ENCODE assay signal across 17 cellular contexts in the genomic region with DNA sequence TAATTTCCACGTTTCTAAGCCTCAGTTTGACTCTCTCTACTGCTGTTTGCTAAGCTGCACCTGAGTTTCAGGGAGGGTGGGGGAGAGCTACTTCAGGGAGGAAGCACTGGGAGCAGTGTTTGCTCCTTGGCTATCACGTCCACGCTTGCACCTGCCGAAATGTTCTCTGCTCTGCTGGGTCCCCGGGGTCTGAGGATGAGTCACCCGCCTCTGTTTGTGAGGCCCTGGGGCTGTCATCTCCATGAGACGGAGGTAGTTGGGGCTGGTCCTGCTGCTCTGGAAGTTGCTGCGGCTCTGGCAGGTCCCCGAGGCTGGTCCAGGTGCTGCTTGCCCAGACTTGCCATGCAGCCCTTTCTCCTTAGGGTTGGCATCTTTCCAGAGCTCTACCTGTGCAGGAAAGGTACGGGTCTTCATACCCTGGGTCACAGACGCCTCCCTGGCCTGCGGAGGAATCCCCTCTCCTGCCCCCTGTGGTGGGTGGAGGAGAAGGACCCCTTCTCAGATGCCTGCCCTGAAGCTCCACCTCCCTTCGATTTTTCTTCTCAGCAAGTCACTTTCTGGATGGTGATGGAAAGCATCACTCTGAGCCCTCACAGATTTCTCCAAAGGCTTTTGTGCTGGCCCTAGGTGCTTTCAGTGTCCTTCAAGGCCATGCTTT.
DNase-seq lines count a peak whose midpoint lies in the region; ATAC-seq, FAIRE-seq and TF ChIP-seq lines count a peak whose summit lies in the region.
"Had no signal": no experiment of that assay in that cellular context is flagged by ENCODE, and none has a peak within 500 bp of the region (broad histone marks: within the 10 kb centered on the region; RNA-seq: fewer than 3 reads in every experiment).

No MANE protein-coding gene starts in this region.

- H3K27me3 Mint-ChIP-seq in CD14-positive monocyte (ENCODE audit: low read depth in 3 of 3) = peaks cover 31 to 45% (median 38%) of the 10 kb centered on the region in 3 donors

- TF ChIP-seq CTCF in RWPE2 (IDR thresholded peaks at IDR 0.05; ENCODE audit: poor library complexity, severe bottlenecking) (no peak), HepG2 (CRISPR knock-in tag; IDR thresholded peaks at IDR 0.05) (no peak), CD14-positive monocyte (IDR thresholded peaks at IDR 0.05) (no peak)

- H4K20me1 ChIP-seq in HepG2 (ENCODE audit: insufficient read depth, low read length) = no peaks in the 10 kb centered on the region

- peaks cover 2 to 26% (median 21%) of the 10 kb centered on the region in 7 donors for H3K9me3 Mint-ChIP-seq in CD14-positive monocyte
- H3K9me3 Mint-ChIP-seq: activated naive CD8-positive, alpha-beta T cell treated with anti-CD3 and anti-CD28 coated beads, Interleukin-2, amount 10 ng/mL, durations not matched to agents 7 days and 5 days had no signal

- H3K36me3 Mint-ChIP-seq in CD14-positive monocyte = peaks cover 0 to 5% of the 10 kb centered on the region in 2 donors
- H3K36me3 Mint-ChIP-seq: activated naive CD8-positive, alpha-beta T cell treated with anti-CD3 and anti-CD28 coated beads, Interleukin-2, amount 10 ng/mL, durations not matched to agents 7 days and 5 days had no signal

- H3K27me3 ChIP-seq in RWPE2 (ENCODE audit: insufficient read depth, poor library complexity, severe bottlenecking) (no peaks in the 10 kb centered on the region), HepG2 (ENCODE audit: control insufficient read depth in 1 of 2, insufficient read depth in 2 of 2, low read length in 2 of 2) (peaks cover 0 to 27% of the 10 kb centered on the region in 2 experiments; a peak in 2 of 5 replicates)
- H3K27me3 ChIP-seq: upper lobe of left lung had no signal

- TF ChIP-seq EP300 in HepG2 (IDR thresholded peaks at IDR 0.05; ENCODE audit: low read depth in 2 of 2, low read length in 2 of 2) (no peak), HepG2 (CRISPR knock-in tag; IDR thresholded peaks at IDR 0.05; ENCODE audit: borderline replicate concordance) (no peak)

- no peak for TF ChIP-seq POLR2A in HepG2 (IDR thresholded peaks at IDR 0.05; ENCODE audit: insufficient read depth in 1 of 2, low read depth in 2 of 2, low read length in 2 of 2)

- H3K79me2 ChIP-seq in HepG2 (ENCODE audit: insufficient read depth, low read length) = no peaks in the 10 kb centered on the region

- FAIRE-seq in HepG2 (lab: Jason Lieb, UNC) = no peak
- FAIRE-seq: endothelial cell of umbilical vein, GM12878 had no signal

- no peak overlapping the region for H3K9ac ChIP-seq in HepG2 (ENCODE audit: insufficient read depth, low read depth, low read length)

- no TSS peak for BruUV-seq in HepG2 (replicated peaks; lab: Mats Ljungman, UMichigan)

- no peak overlapping the region for H3K27ac Mint-ChIP-seq in CD14-positive monocyte
- H3K27ac Mint-ChIP-seq: activated naive CD8-positive, alpha-beta T cell treated with anti-CD3 and anti-CD28 coated beads, Interleukin-2, amount 10 ng/mL, durations not matched to agents 7 days and 5 days had no signal

- H3K36me3 ChIP-seq in RWPE2 (ENCODE audit: low read depth) (no peaks in the 10 kb centered on the region), HepG2 (replicated peaks in 1 of 2; ENCODE audit: control insufficient read depth in 1 of 2, insufficient read depth in 2 of 2, low read length in 2 of 2) (no peaks in the 10 kb centered on the region)
- H3K36me3 ChIP-seq: upper lobe of left lung had no signal

- 8% methylated on average over 4 of the region's 13 CpGs for WGBS in HepG2 (ENCODE audit: low lambda C conversion rate)

- H3K4me2 ChIP-seq in HepG2 (ENCODE audit: low read depth, low read length) = peak overlapping the region; percentile 40

- in situ Hi-C loops in HepG2 (cut with HindIII; ENCODE audit: extremely low pct_ligation_motif_present, low pct_unique_long_range_greater_than_20kb) = no loop called here

- no peaks in the 10 kb centered on the region for H3K4me1 Mint-ChIP-seq in CD14-positive monocyte
- H3K4me1 Mint-ChIP-seq: activated naive CD8-positive, alpha-beta T cell treated with anti-CD3 and anti-CD28 coated beads, Interleukin-2, amount 10 ng/mL, durations not matched to agents 7 days and 5 days had no signal

- no peak overlapping the region for H3K27ac ChIP-seq in RWPE2 (ENCODE audit: poor library complexity, severe bottlenecking)
- H3K27ac ChIP-seq in HepG2 (ENCODE audit: extremely low read length, insufficient read depth, low read length) = no peak overlapping the region
- H3K27ac ChIP-seq: upper lobe of left lung had no signal

- intact Hi-C loops in HepG2 (cut with micrococcal nuclease; ENCODE audit: unreplicated experiment) = no loop called here
- intact Hi-C loops in CD14-positive monocyte (cut with micrococcal nuclease) = no loop called here

- H3K9me3 ChIP-seq in RWPE2 (ENCODE audit: severe bottlenecking) (no peaks in the 10 kb centered on the region), HepG2 (ENCODE audit: low read length) (no peaks in the 10 kb centered on the region)

- TF ChIP-seq RAD21 in HepG2 (CRISPR knock-in tag; IDR thresholded peaks at IDR 0.05) = no peak

- ATAC-seq in GM18867 (IDR thresholded peaks at IDR 0.05; ENCODE audit: unreplicated experiment) (peak; percentile 34), RWPE2 (ENCODE audit: low read depth) (peak; percentile 92), HepG2 (peak; percentile 74)
- ATAC-seq: GM12878, left cardiac atrium had no signal

- H3K4me3 ChIP-seq in RWPE2 (ENCODE audit: severe bottlenecking) = no peak overlapping the region
- H3K4me3 ChIP-seq in HepG2 (replicated peaks in 1 of 3; ENCODE audit: insufficient read depth in 1 of 3, low read depth in 2 of 3, low read length in 3 of 3) = peak overlapping the region in 1 of 3 experiments; percentile 25; a peak in 2 of 6 replicates
- H3K4me3 ChIP-seq: GM12878, upper lobe of left lung had no signal

- POLR2A ChIA-PET in HepG2 (lab: Yijun Ruan, JAX) = no interaction called here

- peak; percentile 45 for DNase-seq in NCI-H2029 treated with DMSO at 0.1 percent for 48 hours (lab: John Stamatoyannopoulos, UW)
- DNase-seq in RWPE2 (ENCODE audit: low spot score) = peak; percentile 79
- DNase-seq in HepG2 (ENCODE audit: low spot score) = no peak
- DNase-seq in CD14-positive monocyte (ENCODE audit: low spot score) = no peak
- no peak for DNase-seq in NCI-H2171 treated with DMSO at 0.1 percent for 48 hours (lab: John Stamatoyannopoulos, UW)
- DNase-seq in glomerular visceral epithelial cell (ENCODE audit: extremely low spot score) = no peak
- no peak for DNase-seq in NOMO-1 (lab: John Stamatoyannopoulos, UW; ENCODE audit: unreplicated experiment in 2 of 2)
- DNase-seq: activated CD4-positive, CD25-positive, alpha-beta regulatory T cell; activated CD8-positive, alpha-beta memory T cell treated with anti-CD3 and anti-CD28 coated beads, Interleukin-2, amount 50 U/mL, for 4 hours; activated naive CD8-positive, alpha-beta T cell treated with anti-CD3 and anti-CD28 coated beads, Interleukin-2, amount 10 ng/mL, durations not matched to agents 7 days and 5 days; cerebellar nuclear complex; left cardiac atrium; SW 1271; upper lobe of left lung had no signal

- no peak overlapping the region for H2AFZ ChIP-seq in HepG2 (ENCODE audit: low read length)

- H3K4me1 ChIP-seq in RWPE2 (ENCODE audit: insufficient read depth, poor library complexity, severe bottlenecking) (peaks cover 4% of the 10 kb centered on the region), HepG2 (ENCODE audit: insufficient read depth, low read length) (peaks cover 6% of the 10 kb centered on the region; the same call in 1 of the 2 replicates)
- H3K4me1 ChIP-seq: upper lobe of left lung had no signal

- H3K4me3 Mint-ChIP-seq in CD14-positive monocyte = no peak overlapping the region
- H3K4me3 Mint-ChIP-seq: activated naive CD8-positive, alpha-beta T cell treated with anti-CD3 and anti-CD28 coated beads, Interleukin-2, amount 10 ng/mL, durations not matched to agents 7 days and 5 days had no signal

- CTCF ChIA-PET in HepG2 (lab: Yijun Ruan, JAX; ENCODE audit: low intra/inter-chr PET ratio, low total read pairs) = no interaction called here

TF ChIP-seq in HepG2, 621 proteins besides CTCF, POLR2A, EP300 and RAD21:
- TF ChIP-seq, protein P1, sequence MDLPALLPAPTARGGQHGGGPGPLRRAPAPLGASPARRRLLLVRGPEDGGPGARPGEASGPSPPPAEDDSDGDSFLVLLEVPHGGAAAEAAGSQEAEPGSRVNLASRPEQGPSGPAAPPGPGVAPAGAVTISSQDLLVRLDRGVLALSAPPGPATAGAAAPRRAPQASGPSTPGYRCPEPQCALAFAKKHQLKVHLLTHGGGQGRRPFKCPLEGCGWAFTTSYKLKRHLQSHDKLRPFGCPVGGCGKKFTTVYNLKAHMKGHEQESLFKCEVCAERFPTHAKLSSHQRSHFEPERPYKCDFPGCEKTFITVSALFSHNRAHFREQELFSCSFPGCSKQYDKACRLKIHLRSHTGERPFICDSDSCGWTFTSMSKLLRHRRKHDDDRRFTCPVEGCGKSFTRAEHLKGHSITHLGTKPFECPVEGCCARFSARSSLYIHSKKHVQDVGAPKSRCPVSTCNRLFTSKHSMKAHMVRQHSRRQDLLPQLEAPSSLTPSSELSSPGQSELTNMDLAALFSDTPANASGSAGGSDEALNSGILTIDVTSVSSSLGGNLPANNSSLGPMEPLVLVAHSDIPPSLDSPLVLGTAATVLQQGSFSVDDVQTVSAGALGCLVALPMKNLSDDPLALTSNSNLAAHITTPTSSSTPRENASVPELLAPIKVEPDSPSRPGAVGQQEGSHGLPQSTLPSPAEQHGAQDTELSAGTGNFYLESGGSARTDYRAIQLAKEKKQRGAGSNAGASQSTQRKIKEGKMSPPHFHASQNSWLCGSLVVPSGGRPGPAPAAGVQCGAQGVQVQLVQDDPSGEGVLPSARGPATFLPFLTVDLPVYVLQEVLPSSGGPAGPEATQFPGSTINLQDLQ (CRISPR knock-in tag; IDR thresholded peaks at IDR 0.05) = no peak
- TF ChIP-seq, protein P2, sequence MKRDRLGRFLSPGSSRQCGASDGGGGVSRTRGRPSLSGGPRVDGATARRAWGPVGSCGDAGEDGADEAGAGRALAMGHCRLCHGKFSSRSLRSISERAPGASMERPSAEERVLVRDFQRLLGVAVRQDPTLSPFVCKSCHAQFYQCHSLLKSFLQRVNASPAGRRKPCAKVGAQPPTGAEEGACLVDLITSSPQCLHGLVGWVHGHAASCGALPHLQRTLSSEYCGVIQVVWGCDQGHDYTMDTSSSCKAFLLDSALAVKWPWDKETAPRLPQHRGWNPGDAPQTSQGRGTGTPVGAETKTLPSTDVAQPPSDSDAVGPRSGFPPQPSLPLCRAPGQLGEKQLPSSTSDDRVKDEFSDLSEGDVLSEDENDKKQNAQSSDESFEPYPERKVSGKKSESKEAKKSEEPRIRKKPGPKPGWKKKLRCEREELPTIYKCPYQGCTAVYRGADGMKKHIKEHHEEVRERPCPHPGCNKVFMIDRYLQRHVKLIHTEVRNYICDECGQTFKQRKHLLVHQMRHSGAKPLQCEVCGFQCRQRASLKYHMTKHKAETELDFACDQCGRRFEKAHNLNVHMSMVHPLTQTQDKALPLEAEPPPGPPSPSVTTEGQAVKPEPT (CRISPR knock-in tag; IDR thresholded peaks at IDR 0.05; ENCODE audit: low read depth) = no peak
- TF ChIP-seq FOSL2 (CRISPR knock-in tag; IDR thresholded peaks at IDR 0.05) = peak; percentile 67

Comparison
In these comparisons a context has a peak if more than half of its experiments do, and no peak if none do; other contexts are left out.
1. ATAC-seq: peak in every context shown above with its lines; median percentile 92 in RWPE2; 74 in HepG2; 34 in GM18867.
2. DNase-seq: peak in NCI-H2029 treated with DMSO at 0.1 percent for 48 hours (single experiment) and RWPE2 (single experiment); none in HepG2 (single experiment), CD14-positive monocyte (single experiment), NCI-H2171 treated with DMSO at 0.1 percent for 48 hours (single experiment), glomerular visceral epithelial cell (single experiment) and NOMO-1 (0 of 2).